Comparison of ENCODE assay signal across 8 cellular contexts in the genomic region with DNA sequence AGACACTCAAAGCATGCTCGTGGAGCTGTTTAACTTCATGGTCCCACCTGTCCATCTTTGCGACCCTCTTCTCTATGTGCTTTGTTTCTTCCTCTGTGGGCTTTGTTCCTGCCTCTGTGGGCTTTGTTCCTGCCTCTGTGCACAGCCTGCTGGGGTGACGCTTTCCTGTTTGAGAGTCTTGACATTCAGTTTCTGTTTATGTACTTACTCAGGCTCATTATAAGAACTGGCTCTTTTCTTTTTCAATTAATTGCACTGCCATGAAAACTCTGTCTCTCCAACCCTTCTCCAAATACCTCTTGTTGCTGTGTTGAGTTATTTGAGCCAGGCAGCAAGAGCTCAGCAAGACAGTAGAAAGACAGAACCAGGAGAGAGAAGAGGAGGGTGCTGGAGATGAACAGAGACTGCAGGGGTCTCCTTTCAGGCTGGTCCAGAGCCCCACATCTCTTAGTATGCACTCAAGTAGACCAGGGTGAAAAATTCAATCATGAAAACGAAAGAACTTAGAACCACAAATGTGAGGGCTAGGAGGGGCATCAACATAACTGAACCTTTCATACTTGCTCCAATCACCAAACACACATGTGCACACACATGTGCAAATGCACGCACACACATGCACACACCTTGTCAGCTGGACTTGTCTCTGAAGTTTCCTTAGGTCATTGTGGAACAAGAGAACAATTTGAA.
DNase-seq lines count a peak whose midpoint lies in the region; ATAC-seq and TF ChIP-seq lines count a peak whose summit lies in the region.

No MANE protein-coding gene starts in this region.

- H3K4me3 ChIP-seq in SK-N-SH (ENCODE audit: low read depth in 2 of 2, low read length in 1 of 2), result no peak overlapping the region

- H3K27ac Mint-ChIP-seq in activated CD4-positive, alpha-beta T cell treated with anti-CD3 and anti-CD28 coated beads, Interleukin-2, amount 10 ng/mL, durations not matched to agents 24 days and 14 days, result peak overlapping the region; percentile 93

- no peak for ATAC-seq in SK-N-SH treated with all-trans-retinoic acid at 6 μM for 48 hours
- peak; percentile 90 for ATAC-seq in HG03196 (IDR thresholded peaks at IDR 0.05; ENCODE audit: unreplicated experiment)
- peak; percentile 45 for ATAC-seq in esophagus mucosa

- no peak overlapping the region for H3K4me2 ChIP-seq in SK-N-SH

- no peak overlapping the region for H3K9ac ChIP-seq in SK-N-SH

- H3K9me3 Mint-ChIP-seq in activated CD4-positive, alpha-beta T cell treated with anti-CD3 and anti-CD28 coated beads, Interleukin-2, amount 10 ng/mL, durations not matched to agents 24 days and 14 days, result no peaks in the 10 kb centered on the region

- H3K9me3 ChIP-seq in SK-N-SH, result no peaks in the 10 kb centered on the region

- no peak for DNase-seq in SK-N-SH
- DNase-seq in activated CD4-positive, alpha-beta T cell treated with anti-CD3 and anti-CD28 coated beads, Interleukin-2, amount 10 ng/mL, durations not matched to agents 24 days and 14 days, result peak; percentile 89
- DNase-seq in stimulated activated CD4-positive, alpha-beta T cell treated with anti-CD3 and anti-CD28 coated beads, Interleukin-15, amount 100 ng/mL, for 1 hour (ENCODE audit: low read depth in 1 of 2, low spot score in 1 of 2), result peak; percentile 18 to 34
- no peak for DNase-seq in HuH-7 (ENCODE audit: low spot score)
- no peak for DNase-seq in COR-L47 (lab: John Stamatoyannopoulos, UW)

- peaks cover 22% of the 10 kb centered on the region for H3K27me3 Mint-ChIP-seq in activated CD4-positive, alpha-beta T cell treated with anti-CD3 and anti-CD28 coated beads, Interleukin-2, amount 10 ng/mL, durations not matched to agents 24 days and 14 days

- H3K27ac ChIP-seq in SK-N-SH (ENCODE audit: low read depth in 2 of 2, low read length in 1 of 2), result peak overlapping the region in 1 of 2 experiments; percentile 77; a peak in 2 of 4 replicates

- H3K36me3 Mint-ChIP-seq in activated CD4-positive, alpha-beta T cell treated with anti-CD3 and anti-CD28 coated beads, Interleukin-2, amount 10 ng/mL, durations not matched to agents 24 days and 14 days (ENCODE audit: low read depth), result no peaks in the 10 kb centered on the region

- CTCF ChIA-PET in SK-N-SH (lab: Yijun Ruan, JAX), result interaction anchor here (0.6 to 11.2 kb wide), 63 partner anchors 9 to 1017 kb away, joined by 3 to 384 read pairs (median 5); a partner anchor contains a TSS

- H3K4me1 ChIP-seq in SK-N-SH (ENCODE audit: control insufficient read depth in 1 of 2, insufficient read depth in 2 of 2, low read depth in 1 of 2, low read length in 1 of 2), result peaks cover 14 to 29% of the 10 kb centered on the region in 2 experiments; a peak in 3 of 4 replicates

- intact Hi-C loops in activated CD4-positive, alpha-beta T cell treated with anti-CD3 and anti-CD28 coated beads, Interleukin-2, amount 10 ng/mL, durations not matched to agents 24 days and 14 days (cut with micrococcal nuclease), result loop anchor here (1.0 to 10.0 kb wide), 7 partner anchors 45 to 1211 kb away; no protein-coding TSS in a partner anchor

- H3K4me3 Mint-ChIP-seq in activated CD4-positive, alpha-beta T cell treated with anti-CD3 and anti-CD28 coated beads, Interleukin-2, amount 10 ng/mL, durations not matched to agents 24 days and 14 days, result peak overlapping the region; percentile 77

- TF ChIP-seq RAD21 in SK-N-SH (IDR thresholded peaks at IDR 0.05; ENCODE audit: low read length), result no peak

- no peak for TF ChIP-seq EP300 in SK-N-SH (IDR thresholded peaks at IDR 0.05; ENCODE audit: borderline replicate concordance in 1 of 2, low read depth in 1 of 2, low read length in 1 of 2)

- no peaks in the 10 kb centered on the region for H3K79me2 ChIP-seq in SK-N-SH (ENCODE audit: insufficient read depth)

- no peaks in the 10 kb centered on the region for H3K9me2 ChIP-seq in SK-N-SH

- no peaks in the 10 kb centered on the region for H4K20me1 ChIP-seq in SK-N-SH (ENCODE audit: insufficient read depth)

- H3K27me3 ChIP-seq in SK-N-SH (ENCODE audit: insufficient read depth), result no peaks in the 10 kb centered on the region

- H3K36me3 ChIP-seq in SK-N-SH (replicated peaks in 1 of 2; ENCODE audit: control insufficient read depth in 1 of 2, insufficient read depth in 2 of 2, low read length in 1 of 2), result no peaks in the 10 kb centered on the region

- H2AFZ ChIP-seq in SK-N-SH (ENCODE audit: low read depth), result peak overlapping the region; percentile 64

- POLR2A ChIA-PET in SK-N-SH (lab: Yijun Ruan, JAX), result interaction anchor here (1.1 to 1.6 kb wide), 4 partner anchors 45 to 200 kb away, joined by 3 to 11 read pairs (median 4); no protein-coding TSS in a partner anchor

- H3F3A ChIP-seq in SK-N-SH (replicated peaks; ENCODE audit: insufficient read depth), result peaks cover 3% of the 10 kb centered on the region

- TF ChIP-seq CTCF in SK-N-SH (IDR thresholded peaks at IDR 0.05), result no peak

- WGBS in SK-N-SH (ENCODE audit: low lambda C conversion rate), result 82% methylated on average over 5 of the region's 5 CpGs

- H3K4me1 Mint-ChIP-seq in activated CD4-positive, alpha-beta T cell treated with anti-CD3 and anti-CD28 coated beads, Interleukin-2, amount 10 ng/mL, durations not matched to agents 24 days and 14 days, result peaks cover 30% of the 10 kb centered on the region

TF ChIP-seq in SK-N-SH, 30 proteins besides CTCF, POLR2A, EP300 and RAD21 (continues in another document):
- no peak for TF ChIP-seq GATA2 (CRISPR knock-in tag; IDR thresholded peaks at IDR 0.05)
- no peak for TF ChIP-seq YY1 (IDR thresholded peaks at IDR 0.05; ENCODE audit: low read depth)
- TF ChIP-seq TCF12 (IDR thresholded peaks at IDR 0.05), result no peak
- TF ChIP-seq, protein P1, sequence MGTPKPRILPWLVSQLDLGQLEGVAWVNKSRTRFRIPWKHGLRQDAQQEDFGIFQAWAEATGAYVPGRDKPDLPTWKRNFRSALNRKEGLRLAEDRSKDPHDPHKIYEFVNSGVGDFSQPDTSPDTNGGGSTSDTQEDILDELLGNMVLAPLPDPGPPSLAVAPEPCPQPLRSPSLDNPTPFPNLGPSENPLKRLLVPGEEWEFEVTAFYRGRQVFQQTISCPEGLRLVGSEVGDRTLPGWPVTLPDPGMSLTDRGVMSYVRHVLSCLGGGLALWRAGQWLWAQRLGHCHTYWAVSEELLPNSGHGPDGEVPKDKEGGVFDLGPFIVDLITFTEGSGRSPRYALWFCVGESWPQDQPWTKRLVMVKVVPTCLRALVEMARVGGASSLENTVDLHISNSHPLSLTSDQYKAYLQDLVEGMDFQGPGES (IDR thresholded peaks at IDR 0.05; ENCODE audit: low read depth, low read length), result no peak
- TF ChIP-seq, protein P2, sequence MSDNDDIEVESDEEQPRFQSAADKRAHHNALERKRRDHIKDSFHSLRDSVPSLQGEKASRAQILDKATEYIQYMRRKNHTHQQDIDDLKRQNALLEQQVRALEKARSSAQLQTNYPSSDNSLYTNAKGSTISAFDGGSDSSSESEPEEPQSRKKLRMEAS (IDR thresholded peaks at IDR 0.05; ENCODE audit: low read depth), result no peak
- no peak for TF ChIP-seq RCOR1 (IDR thresholded peaks at IDR 0.05; ENCODE audit: low read length)

TF ChIP-seq in SK-N-SH treated with all-trans-retinoic acid at 6 μM for 48 hours, 23 proteins besides CTCF, POLR2A, EP300 and RAD21:
- TF ChIP-seq, protein P3, sequence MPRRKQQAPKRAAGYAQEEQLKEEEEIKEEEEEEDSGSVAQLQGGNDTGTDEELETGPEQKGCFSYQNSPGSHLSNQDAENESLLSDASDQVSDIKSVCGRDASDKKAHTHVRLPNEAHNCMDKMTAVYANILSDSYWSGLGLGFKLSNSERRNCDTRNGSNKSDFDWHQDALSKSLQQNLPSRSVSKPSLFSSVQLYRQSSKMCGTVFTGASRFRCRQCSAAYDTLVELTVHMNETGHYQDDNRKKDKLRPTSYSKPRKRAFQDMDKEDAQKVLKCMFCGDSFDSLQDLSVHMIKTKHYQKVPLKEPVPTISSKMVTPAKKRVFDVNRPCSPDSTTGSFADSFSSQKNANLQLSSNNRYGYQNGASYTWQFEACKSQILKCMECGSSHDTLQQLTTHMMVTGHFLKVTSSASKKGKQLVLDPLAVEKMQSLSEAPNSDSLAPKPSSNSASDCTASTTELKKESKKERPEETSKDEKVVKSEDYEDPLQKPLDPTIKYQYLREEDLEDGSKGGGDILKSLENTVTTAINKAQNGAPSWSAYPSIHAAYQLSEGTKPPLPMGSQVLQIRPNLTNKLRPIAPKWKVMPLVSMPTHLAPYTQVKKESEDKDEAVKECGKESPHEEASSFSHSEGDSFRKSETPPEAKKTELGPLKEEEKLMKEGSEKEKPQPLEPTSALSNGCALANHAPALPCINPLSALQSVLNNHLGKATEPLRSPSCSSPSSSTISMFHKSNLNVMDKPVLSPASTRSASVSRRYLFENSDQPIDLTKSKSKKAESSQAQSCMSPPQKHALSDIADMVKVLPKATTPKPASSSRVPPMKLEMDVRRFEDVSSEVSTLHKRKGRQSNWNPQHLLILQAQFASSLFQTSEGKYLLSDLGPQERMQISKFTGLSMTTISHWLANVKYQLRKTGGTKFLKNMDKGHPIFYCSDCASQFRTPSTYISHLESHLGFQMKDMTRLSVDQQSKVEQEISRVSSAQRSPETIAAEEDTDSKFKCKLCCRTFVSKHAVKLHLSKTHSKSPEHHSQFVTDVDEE (CRISPR knock-in tag; IDR thresholded peaks at IDR 0.05), result no peak
- TF ChIP-seq ZNF565 (CRISPR knock-in tag; conservative IDR thresholded peaks at IDR 0.05; ENCODE audit: low read depth) (no peak), OSR1 (CRISPR knock-in tag; IDR thresholded peaks at IDR 0.05) (no peak)

Comparison
In these comparisons a context has a peak if more than half of its experiments do, and no peak if none do; other contexts are left out.
1. DNase-seq: peak in activated CD4-positive, alpha-beta T cell treated with anti-CD3 and anti-CD28 coated beads, Interleukin-2, amount 10 ng/mL, durations not matched to agents 24 days and 14 days (single experiment) and stimulated activated CD4-positive, alpha-beta T cell treated with anti-CD3 and anti-CD28 coated beads, Interleukin-15, amount 100 ng/mL, for 1 hour (2 of 2); none in SK-N-SH (single experiment), HuH-7 (single experiment) and COR-L47 (single experiment).